ENCODE assay signal across 8 cellular contexts in genomic region chr11:111730871-111731591, GRCh38. TPM values are rescaled to one million over a fixed set of nuclear protein-coding genes. Genes with fewer than 3 reads are reported as not detected.
DNase-seq lines count a peak whose midpoint lies in the region; ATAC-seq and TF ChIP-seq lines count a peak whose summit lies in the region.

No MANE protein-coding gene starts in this region.

- POLR2A ChIA-PET in GM10248 (lab: Yijun Ruan, JAX), result no interaction called here

- no peak for TF ChIP-seq CTCF in GM10248 (IDR thresholded peaks at IDR 0.05; ENCODE audit: control extremely low read depth, extremely low read depth, low read depth, missing control alignments)

- CTCF ChIA-PET in GM10248 (lab: Yijun Ruan, JAX), result interaction anchor here (2.1 kb wide), 1 partner anchor 126 kb away, joined by 5 read pairs; no protein-coding TSS in a partner anchor

- ATAC-seq in HG03342 (IDR thresholded peaks at IDR 0.05; ENCODE audit: unreplicated experiment), result no peak

- DNase-seq in EL, result peak; percentile 29
- peak; percentile 12 for DNase-seq in NCI-H748 treated with DMSO at 0.1 percent for 48 hours (lab: John Stamatoyannopoulos, UW)
- peak; percentile 85 for DNase-seq in fibroblast of gingiva (ENCODE audit: low read depth)
- DNase-seq in pons (ENCODE audit: low spot score), result peak; percentile 80
- DNase-seq in mesenteric fat pad (ENCODE audit: low spot score), result no peak
- DNase-seq in GM10248 (ENCODE audit: extremely low spot score), result no peak
- no peak for DNase-seq in COLO829 (ENCODE audit: low spot score)

RNA-seq across cellular contexts. Expression of gene PPP2R1B, which starts 35.2 kb away (rescaled TPM):
- total RNA-seq in mesenteric fat pad, result 239 TPM

Comparison
In these comparisons a context has a peak if more than half of its experiments do, and no peak if none do; other contexts are left out.
1. DNase-seq: peak in EL (single experiment), NCI-H748 treated with DMSO at 0.1 percent for 48 hours (single experiment), fibroblast of gingiva (single experiment) and pons (single experiment); none in mesenteric fat pad (single experiment), GM10248 (single experiment) and COLO829 (single experiment).